ENCODE assay signal across 9 cellular contexts in the genomic region with DNA sequence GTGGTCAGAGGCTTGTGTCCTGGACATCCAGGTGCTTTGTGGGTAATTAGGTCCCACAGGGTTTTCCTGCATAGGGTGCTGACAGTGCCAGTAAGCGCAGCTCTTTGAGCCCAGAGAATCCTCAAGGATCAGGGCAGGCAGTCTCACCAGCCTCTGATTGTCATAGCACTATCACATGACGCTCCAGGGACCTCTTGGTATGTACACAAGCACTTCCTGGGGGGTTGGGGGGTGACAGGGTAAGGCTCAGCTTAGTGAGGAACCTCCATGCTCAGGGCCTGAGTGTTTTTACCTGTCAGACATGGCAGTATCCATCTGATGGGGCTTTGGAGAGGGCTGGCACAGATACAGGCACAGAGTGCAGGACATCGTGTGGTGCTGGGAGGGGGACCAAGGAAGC. TPM values are rescaled to one million over a fixed set of nuclear protein-coding genes. Genes with fewer than 3 reads are reported as not detected.
DNase-seq lines count a peak whose midpoint lies in the region; ATAC-seq and TF ChIP-seq lines count a peak whose summit lies in the region.
"Had no signal": no experiment of that assay in that cellular context is flagged by ENCODE, and none has a peak within 500 bp of the region (broad histone marks: within the 10 kb centered on the region; RNA-seq: fewer than 3 reads in every experiment).

No MANE protein-coding gene starts in this region.

- H3K4me3 ChIP-seq in skeletal muscle satellite cell (ENCODE audit: low read length) (no peak overlapping the region), mesendoderm (ENCODE audit: low read length) (no peak overlapping the region)
- H3K4me3 ChIP-seq: prostate gland had no signal

- H3K79me1 ChIP-seq in mesendoderm (ENCODE audit: low read length), result no peaks in the 10 kb centered on the region

- no peaks in the 10 kb centered on the region for H3K79me2 ChIP-seq in mesendoderm (ENCODE audit: control insufficient read depth, insufficient read depth, low read length)

- ATAC-seq in T-helper 17 cell, result peak; percentile 14
- ATAC-seq in GM19463 (IDR thresholded peaks at IDR 0.05; ENCODE audit: unreplicated experiment), result no peak
- no peak for ATAC-seq in HG02798 (IDR thresholded peaks at IDR 0.05; ENCODE audit: poor library complexity, unreplicated experiment)

- H3K9me3 Mint-ChIP-seq in HFFc6, result no peaks in the 10 kb centered on the region

- no peaks in the 10 kb centered on the region for H3K27me3 ChIP-seq in skeletal muscle satellite cell (ENCODE audit: control insufficient read depth, insufficient read depth, low read length)
- H3K27me3 ChIP-seq in mesendoderm (ENCODE audit: insufficient read depth, low read length, poor library complexity), result no peaks in the 10 kb centered on the region

- H3K4me3 Mint-ChIP-seq in HFFc6 (peak overlapping the region; percentile 37), T-helper 17 cell (peak overlapping the region; percentile 94)

- H3K36me3 ChIP-seq in skeletal muscle satellite cell (ENCODE audit: insufficient read depth, low read length), result peaks cover 7% of the 10 kb centered on the region
- no peaks in the 10 kb centered on the region for H3K36me3 ChIP-seq in mesendoderm (ENCODE audit: control insufficient read depth, insufficient read depth, low read length)
- H3K36me3 ChIP-seq: prostate gland had no signal

- H3K9ac ChIP-seq in skeletal muscle satellite cell (ENCODE audit: low read depth, low read length) (peak overlapping the region; percentile 4), mesendoderm (ENCODE audit: low read length) (no peak overlapping the region)

- H3K27me3 Mint-ChIP-seq in HFFc6 (ENCODE audit: insufficient read depth), result peaks cover 2% of the 10 kb centered on the region; the same call in 1 of the 2 replicates
- no peaks in the 10 kb centered on the region for H3K27me3 Mint-ChIP-seq in T-helper 17 cell

- H2BK120ac ChIP-seq in mesendoderm (ENCODE audit: low read depth, low read length), result no peak overlapping the region

- H3K4me1 ChIP-seq in skeletal muscle satellite cell (ENCODE audit: control insufficient read depth, insufficient read depth, low read length) (peaks cover 29% of the 10 kb centered on the region), mesendoderm (ENCODE audit: control insufficient read depth, low read depth, low read length) (peaks cover 8% of the 10 kb centered on the region)

- H4K8ac ChIP-seq in mesendoderm (ENCODE audit: low read depth, low read length), result no peak overlapping the region

- H3K27ac Mint-ChIP-seq in HFFc6 (peak overlapping the region; percentile 93), T-helper 17 cell (peak overlapping the region; percentile 96)

- no peak overlapping the region for H3K18ac ChIP-seq in mesendoderm (ENCODE audit: low read length)

- H3K23ac ChIP-seq in mesendoderm (ENCODE audit: low read length), result no peak overlapping the region

- no peaks in the 10 kb centered on the region for H3K36me3 Mint-ChIP-seq in HFFc6 (ENCODE audit: low read depth)
- H3K36me3 Mint-ChIP-seq in T-helper 17 cell (ENCODE audit: low read depth), result peaks cover 2% of the 10 kb centered on the region

- H3K4me1 Mint-ChIP-seq in HFFc6 (ENCODE audit: low read depth) (peaks cover 64% of the 10 kb centered on the region), T-helper 17 cell (peaks cover 50% of the 10 kb centered on the region)

- H3K4me2 ChIP-seq in skeletal muscle satellite cell (ENCODE audit: low read length) (no peak overlapping the region), mesendoderm (ENCODE audit: low read length) (no peak overlapping the region)

- no peaks in the 10 kb centered on the region for H3K9me3 ChIP-seq in T-helper 17 cell (ENCODE audit: control insufficient read depth, low read length, poor library complexity, severe bottlenecking)
- no peaks in the 10 kb centered on the region for H3K9me3 ChIP-seq in skeletal muscle satellite cell (replicated peaks; ENCODE audit: low read length)
- H3K9me3 ChIP-seq: prostate gland had no signal

- no CpG with 5 or more reads among the region's 3 CpGs for WGBS in mesendoderm (ENCODE audit: extremely low coverage, insufficient coverage, low lambda C conversion rate)

- H2BK15ac ChIP-seq in mesendoderm (replicated peaks; ENCODE audit: low read depth), result no peak overlapping the region

- H2BK5ac ChIP-seq in mesendoderm (ENCODE audit: low read length), result no peak overlapping the region

- no peak overlapping the region for H4K5ac ChIP-seq in mesendoderm (ENCODE audit: low read length)

- H2AK5ac ChIP-seq in mesendoderm (ENCODE audit: low read length), result no peak overlapping the region

- TF ChIP-seq CTCF in HFFc6 (IDR thresholded peaks at IDR 0.05), result no peak

- DNase-seq in HFFc6 (peak; percentile 52), T-helper 17 cell (peak in 1 of 3 donors; percentile 19), caudate nucleus (lab: John Stamatoyannopoulos, UW) (no peak), T-helper 9 cell (no peak), mesendoderm (no peak)

- H3K4ac ChIP-seq in mesendoderm (ENCODE audit: low read depth, low read length), result no peak overlapping the region

- H3K56ac ChIP-seq in mesendoderm (ENCODE audit: low read length), result no peak overlapping the region

- H3K27ac ChIP-seq in caudate nucleus (ENCODE audit: low read depth, low read length), result peak overlapping the region; percentile 34
- no peak overlapping the region for H3K27ac ChIP-seq in mesendoderm (ENCODE audit: low read depth, low read length)
- H3K27ac ChIP-seq: prostate gland had no signal

RNA-seq across cellular contexts. Expression of a gene that starts 27.9 kb away (rescaled TPM):
- total RNA-seq in HFFc6 (2021; fragmentation: NEBNext Ultra II Directional; extraction: Animal tissue kit (Norgen Biotek cat#: 25700)), result under 1 TPM; 0.11 to 0.24 (median 0.19) TPM
- total RNA-seq in T-helper 17 cell, result 1 to 10 TPM in 1 of 2 donors, under 1 TPM in 1; 0.80 to 1.1 TPM
- total RNA-seq in skeletal muscle satellite cell (2012; rRNA removed), result 3.3 and 64.2 TPM in 2 replicates
- 1.8 TPM for polyA plus RNA-seq in mesendoderm (2013, experiment 1 of 2)
- 1.6 TPM for polyA plus RNA-seq in mesendoderm (2013, experiment 2 of 2)
